In genomic region chr6:53408826-53409225, GRCh38 we compare ENCODE assay signal across 20 cellular contexts.
DNase-seq lines count a peak whose midpoint lies in the region; FAIRE-seq and TF ChIP-seq lines count a peak whose summit lies in the region.
"Had no signal": no experiment of that assay in that cellular context is flagged by ENCODE, and none has a peak within 500 bp of the region (broad histone marks: within the 10 kb centered on the region; RNA-seq: fewer than 3 reads in every experiment).

No MANE protein-coding gene starts in this region.

- no peak for DNase-seq in frontal cortex (ENCODE audit: low spot score in 2 of 2)
- no peak for DNase-seq in HEK293T (ENCODE audit: extremely low spot score)
- no peak for DNase-seq in D341Med (ENCODE audit: low spot score)
- DNase-seq in hippocampal formation (lab: John Stamatoyannopoulos, UW): no peak
- DNase-seq: Caco-2; CD4-positive, CD25-positive, alpha-beta regulatory T cell; CD8-positive, alpha-beta T cell; DMS 273 treated with DMSO at 0.1 percent for 48 hours; DMS79; EL; GF-D8; GOT3; H7; HCEC 1CT had no signal

- H3K9me3 ChIP-seq in Loucy (ENCODE audit: insufficient read depth, low read depth, low read length): no peaks in the 10 kb centered on the region
- H3K9me3 ChIP-seq: Caco-2 had no signal

- H3K4me1 ChIP-seq in Loucy (ENCODE audit: insufficient read depth, low read length, poor library complexity, severe bottlenecking): peaks cover 23% of the 10 kb centered on the region
- H3K4me1 ChIP-seq: BLaER1, Caco-2 had no signal

- H3K9ac ChIP-seq in Loucy (ENCODE audit: low read depth, low read length, poor library complexity, severe bottlenecking): no peak overlapping the region
- H3K9ac ChIP-seq: BLaER1 had no signal

- CTCF ChIA-PET in HEK293T (lab: Yijun Ruan, JAX): interaction anchor here (1.3 kb wide), 1 partner anchor 237 kb away, joined by 3 read pairs; no protein-coding TSS in a partner anchor

- H3K36me3 ChIP-seq in Loucy (ENCODE audit: insufficient read depth, low read length): no peaks in the 10 kb centered on the region
- H3K36me3 ChIP-seq: BLaER1 had no signal

- H3F3A ChIP-seq in Loucy (ENCODE audit: low read depth): no peaks in the 10 kb centered on the region; the same call in 1 of the 2 replicates

- H3K4me2 ChIP-seq in Loucy (ENCODE audit: low read depth, low read length, poor library complexity, severe bottlenecking): no peak overlapping the region
- H3K4me2 ChIP-seq: BLaER1 had no signal

- H4K20me1 ChIP-seq in Loucy (ENCODE audit: insufficient read depth, low read length, poor library complexity, severe bottlenecking): no peaks in the 10 kb centered on the region
- H4K20me1 ChIP-seq: BLaER1 had no signal

- peak overlapping the region; percentile 53; the same call in 1 of the 2 replicates for H2AFZ ChIP-seq in Loucy (ENCODE audit: low read length)

- no peak for TF ChIP-seq CTCF in Loucy (conservative IDR thresholded peaks at IDR 0.05; ENCODE audit: low read length)

- H3K9me2 ChIP-seq in Loucy (replicated peaks; ENCODE audit: low read depth, low read length): no peaks in the 10 kb centered on the region

- FAIRE-seq in G401.6 (lab: Jason Lieb, UNC): peak; percentile 42
- FAIRE-seq in frontal cortex (lab: Jason Lieb, UNC): peak; percentile 37
- FAIRE-seq: D721Med, GM12891, GM18507 had no signal

- no peak overlapping the region for H3K4me3 ChIP-seq in Loucy (ENCODE audit: low read length, poor library complexity, severe bottlenecking)
- H3K4me3 ChIP-seq: BLaER1 had no signal

- H3K79me2 ChIP-seq in Loucy (ENCODE audit: insufficient read depth, low read length): no peaks in the 10 kb centered on the region

- POLR2A ChIA-PET in HEK293T (lab: Yijun Ruan, JAX): no interaction called here

- no peaks in the 10 kb centered on the region for H3K27me3 ChIP-seq in Loucy (ENCODE audit: insufficient read depth, low read length, poor library complexity, severe bottlenecking)
- H3K27me3 ChIP-seq: BLaER1 had no signal

TF ChIP-seq in HEK293T, 16 proteins besides CTCF, POLR2A, EP300 and RAD21:
- TF ChIP-seq BHLHE40 (IDR thresholded peaks at IDR 0.05; ENCODE audit: borderline replicate concordance) (no peak), FOXK2 (IDR thresholded peaks at IDR 0.05) (no peak), FOXM1 (IDR thresholded peaks at IDR 0.05; ENCODE audit: borderline replicate concordance) (no peak), LEF1 (IDR thresholded peaks at IDR 0.05; ENCODE audit: borderline replicate concordance) (no peak), ZNF384 (IDR thresholded peaks at IDR 0.05) (no peak), L3MBTL2 (conservative IDR thresholded peaks at IDR 0.05) (no peak), SUZ12 (IDR thresholded peaks at IDR 0.05) (no peak), ARNT (IDR thresholded peaks at IDR 0.05) (no peak), HDGF (IDR thresholded peaks at IDR 0.05; ENCODE audit: borderline replicate concordance) (no peak), FOXA1 (IDR thresholded peaks at IDR 0.05) (no peak), CTBP1 (IDR thresholded peaks at IDR 0.05; ENCODE audit: borderline replicate concordance) (no peak), SP1 (IDR thresholded peaks at IDR 0.05) (no peak), TARDBP (IDR thresholded peaks at IDR 0.05) (no peak), NFRKB (IDR thresholded peaks at IDR 0.05) (no peak), ELF4 (IDR thresholded peaks at IDR 0.05) (no peak)
- TF ChIP-seq, protein P1, sequence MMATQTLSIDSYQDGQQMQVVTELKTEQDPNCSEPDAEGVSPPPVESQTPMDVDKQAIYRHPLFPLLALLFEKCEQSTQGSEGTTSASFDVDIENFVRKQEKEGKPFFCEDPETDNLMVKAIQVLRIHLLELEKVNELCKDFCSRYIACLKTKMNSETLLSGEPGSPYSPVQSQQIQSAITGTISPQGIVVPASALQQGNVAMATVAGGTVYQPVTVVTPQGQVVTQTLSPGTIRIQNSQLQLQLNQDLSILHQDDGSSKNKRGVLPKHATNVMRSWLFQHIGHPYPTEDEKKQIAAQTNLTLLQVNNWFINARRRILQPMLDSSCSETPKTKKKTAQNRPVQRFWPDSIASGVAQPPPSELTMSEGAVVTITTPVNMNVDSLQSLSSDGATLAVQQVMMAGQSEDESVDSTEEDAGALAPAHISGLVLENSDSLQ (IDR thresholded peaks at IDR 0.05): no peak
